ENCODE assay signal across 9 cellular contexts in the genomic region with DNA sequence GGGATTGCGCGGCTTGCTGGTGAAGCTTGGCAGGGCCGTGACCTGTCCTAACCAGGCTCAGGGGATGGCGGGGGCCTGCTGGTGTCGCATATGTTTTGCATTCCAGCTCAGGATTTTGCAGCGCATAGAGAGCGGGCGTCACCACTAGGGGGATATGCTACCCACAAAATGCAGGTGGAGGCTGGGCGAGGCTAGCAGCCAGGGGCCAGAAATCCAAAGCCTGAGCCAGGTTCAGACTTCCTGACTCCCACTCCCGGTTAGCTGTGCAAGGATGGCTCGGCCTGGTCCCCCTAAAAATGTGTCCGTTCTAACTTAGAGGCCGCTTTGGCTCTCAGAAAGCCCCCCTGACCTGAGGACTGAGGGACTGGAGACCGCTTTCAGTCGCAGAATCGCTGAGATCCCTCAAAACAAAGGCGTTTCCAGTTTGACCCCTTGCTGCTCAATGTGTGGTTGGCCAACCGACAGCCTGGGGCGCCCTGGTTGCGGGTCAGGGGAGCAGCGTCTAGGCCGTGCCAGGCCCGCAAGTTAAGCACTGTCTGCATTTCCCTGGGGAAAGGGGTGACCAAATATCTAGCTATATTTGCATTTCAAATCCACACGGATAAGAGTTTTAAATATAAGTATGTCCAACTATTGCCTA.
DNase-seq lines count a peak whose midpoint lies in the region; ATAC-seq and TF ChIP-seq lines count a peak whose summit lies in the region.
"Had no signal": no experiment of that assay in that cellular context is flagged by ENCODE, and none has a peak within 500 bp of the region (broad histone marks: within the 10 kb centered on the region; RNA-seq: fewer than 3 reads in every experiment).

No MANE protein-coding gene starts in this region.

- peaks cover 23% of the 10 kb centered on the region for H3K4me1 Mint-ChIP-seq in activated CD8-positive, alpha-beta memory T cell treated with anti-CD3 and anti-CD28 coated beads, Interleukin-2, amount 10 ng/mL, durations not matched to agents 7 days and 5 days
- no peaks in the 10 kb centered on the region for H3K4me1 Mint-ChIP-seq in nephron progenitor cell
- no peaks in the 10 kb centered on the region for H3K4me1 Mint-ChIP-seq in type B pancreatic cell (ENCODE audit: unreplicated experiment)

- CTCF ChIA-PET in activated CD8-positive, alpha-beta memory T cell treated with anti-CD3 and anti-CD28 coated beads, Interleukin-2, amount 10 ng/mL, durations not matched to agents 7 days and 5 days (lab: Charles Lee) = interaction anchor here (0.7 to 1.9 kb wide), 8 partner anchors 15 to 186 kb away, joined by 3 to 6 read pairs (median 4); no protein-coding TSS in a partner anchor

- peak overlapping the region; percentile 91 for H3K4me3 Mint-ChIP-seq in activated CD8-positive, alpha-beta memory T cell treated with anti-CD3 and anti-CD28 coated beads, Interleukin-2, amount 10 ng/mL, durations not matched to agents 7 days and 5 days
- H3K4me3 Mint-ChIP-seq in nephron progenitor cell (no peak overlapping the region), type B pancreatic cell (no peak overlapping the region)

- no peak for ATAC-seq in activated CD8-positive, alpha-beta memory T cell treated with anti-CD3 and anti-CD28 coated beads, Interleukin-2, amount 10 ng/mL, durations not matched to agents 7 days and 5 days
- ATAC-seq in GM18909 (IDR thresholded peaks at IDR 0.05; ENCODE audit: poor library complexity, unreplicated experiment) = no peak

- H3K9me3 Mint-ChIP-seq in activated CD8-positive, alpha-beta memory T cell treated with anti-CD3 and anti-CD28 coated beads, Interleukin-2, amount 10 ng/mL, durations not matched to agents 7 days and 5 days (ENCODE audit: low read depth) = no peaks in the 10 kb centered on the region
- H3K9me3 Mint-ChIP-seq in nephron progenitor cell = no peaks in the 10 kb centered on the region
- H3K9me3 Mint-ChIP-seq in type B pancreatic cell = no peaks in the 10 kb centered on the region
- H3K9me3 Mint-ChIP-seq: T-cell had no signal

- TF ChIP-seq CTCF in nephron progenitor cell (IDR thresholded peaks at IDR 0.05) = no peak
- TF ChIP-seq CTCF in type B pancreatic cell (conservative IDR thresholded peaks at IDR 0.05) = no peak

- peak overlapping the region; percentile 97 for H3K27ac Mint-ChIP-seq in activated CD8-positive, alpha-beta memory T cell treated with anti-CD3 and anti-CD28 coated beads, Interleukin-2, amount 10 ng/mL, durations not matched to agents 7 days and 5 days
- H3K27ac Mint-ChIP-seq in nephron progenitor cell (no peak overlapping the region), type B pancreatic cell (no peak overlapping the region)

- peaks cover 17% of the 10 kb centered on the region for H3K36me3 Mint-ChIP-seq in activated CD8-positive, alpha-beta memory T cell treated with anti-CD3 and anti-CD28 coated beads, Interleukin-2, amount 10 ng/mL, durations not matched to agents 7 days and 5 days
- no peaks in the 10 kb centered on the region for H3K36me3 Mint-ChIP-seq in nephron progenitor cell (ENCODE audit: low read depth)
- H3K36me3 Mint-ChIP-seq in type B pancreatic cell = no peaks in the 10 kb centered on the region

- H3K27me3 Mint-ChIP-seq in activated CD8-positive, alpha-beta memory T cell treated with anti-CD3 and anti-CD28 coated beads, Interleukin-2, amount 10 ng/mL, durations not matched to agents 7 days and 5 days = no peaks in the 10 kb centered on the region
- H3K27me3 Mint-ChIP-seq in nephron progenitor cell (ENCODE audit: low read depth, poor library complexity) (no peaks in the 10 kb centered on the region), type B pancreatic cell (no peaks in the 10 kb centered on the region)
- H3K27me3 Mint-ChIP-seq: T-cell had no signal

- no peak for TF ChIP-seq POLR2A in erythroblast (IDR thresholded peaks at IDR 0.05; ENCODE audit: low read length)

- DNase-seq in activated CD8-positive, alpha-beta memory T cell treated with anti-CD3 and anti-CD28 coated beads, Interleukin-2, amount 10 ng/mL, durations not matched to agents 7 days and 5 days = peak; percentile 76
- DNase-seq in activated CD8-positive, alpha-beta memory T cell treated with anti-CD3 and anti-CD28 coated beads for 24 hours = no peak
- DNase-seq in T-helper 2 cell (peak in 3 of 5 experiments; percentile 30 to 74 (median 50)), erythroblast (lab: John Stamatoyannopoulos, UW) (peak; percentile 66 to 69), nephron progenitor cell (no peak), type B pancreatic cell (ENCODE audit: extremely low spot score, unreplicated experiment) (no peak)
- DNase-seq in stimulated activated CD4-positive, alpha-beta T cell treated with anti-CD3 and anti-CD28 coated beads, Interleukin-2, amount 100 ng/mL, for 4 hours (ENCODE audit: low read depth) = peak; percentile 35

Comparison
In these comparisons a context has a peak if more than half of its experiments do, and no peak if none do; other contexts are left out.
1. DNase-seq: peak in activated CD8-positive, alpha-beta memory T cell treated with anti-CD3 and anti-CD28 coated beads, Interleukin-2, amount 10 ng/mL, durations not matched to agents 7 days and 5 days (single experiment), T-helper 2 cell (3 of 5), erythroblast (2 of 2) and stimulated activated CD4-positive, alpha-beta T cell treated with anti-CD3 and anti-CD28 coated beads, Interleukin-2, amount 100 ng/mL, for 4 hours (single experiment); none in activated CD8-positive, alpha-beta memory T cell treated with anti-CD3 and anti-CD28 coated beads for 24 hours (single experiment), nephron progenitor cell (single experiment) and type B pancreatic cell (single experiment).